Comparison of ENCODE assay signal across 9 cellular contexts in genomic region chr5:25550793-25551192, GRCh38.
"Had no signal": no experiment of that assay in that cellular context is flagged by ENCODE, and none has a peak within 500 bp of the region (broad histone marks: within the 10 kb centered on the region; RNA-seq: fewer than 3 reads in every experiment).

No MANE protein-coding gene starts in this region.

- DNase-seq: H9, HCEC 1CT, IMR-90, KG1 had no signal

- H3K4me3 Mint-ChIP-seq: GM23338, H9 had no signal

- H3K27ac Mint-ChIP-seq: GM23338, H9 had no signal

- FAIRE-seq: H1, H54, HTR-8/SVneo, K562 had no signal

- H3K4me1 Mint-ChIP-seq: GM23338, H9 had no signal
